1 cellular context compared by ENCODE assay signal in the genomic region with DNA sequence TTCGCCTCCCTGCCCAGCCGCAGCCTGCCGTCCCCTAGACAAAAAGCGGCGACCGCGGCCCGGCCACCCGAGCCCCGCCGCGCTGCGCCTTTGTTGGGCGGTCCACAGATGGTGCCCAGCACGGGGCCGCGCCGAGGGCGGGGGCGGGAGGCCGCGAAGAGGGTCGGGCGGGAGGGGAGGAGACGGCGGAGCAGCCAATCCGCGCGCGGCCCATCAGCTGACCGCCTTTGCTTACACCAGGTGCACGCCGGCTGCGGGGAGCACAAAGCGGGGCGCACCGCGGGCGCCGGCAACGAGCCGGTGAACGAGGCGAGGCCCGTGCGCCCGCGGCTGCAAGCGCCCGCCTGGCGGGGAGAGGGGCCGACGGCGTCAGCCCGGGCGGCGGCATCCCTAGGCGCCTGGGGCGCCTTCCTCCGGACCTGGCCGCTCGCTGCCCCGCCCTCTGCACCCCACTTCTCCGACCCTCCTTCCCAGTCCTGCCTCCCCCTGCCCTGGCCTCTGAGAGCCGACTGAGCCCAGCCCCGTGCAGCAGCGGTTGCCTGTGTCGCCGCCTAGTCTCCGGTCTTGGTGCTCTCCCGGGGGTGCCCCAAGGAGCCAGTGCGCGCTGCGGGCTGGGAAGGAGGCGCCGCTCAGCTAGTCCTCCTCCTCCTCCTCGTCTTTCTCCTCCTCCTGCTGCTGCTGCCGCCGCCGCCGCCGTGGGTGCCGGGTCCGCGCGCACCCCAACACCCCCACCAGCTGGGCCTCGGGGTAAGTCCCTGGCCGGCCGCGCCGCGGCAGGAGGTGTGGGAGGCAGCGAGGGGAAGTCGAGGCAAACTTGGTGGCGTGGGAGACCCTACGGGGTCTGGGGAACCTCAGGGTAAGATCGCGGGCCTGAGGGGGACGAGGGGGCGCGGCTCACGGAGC.
TF ChIP-seq lines count a peak whose summit lies in the region.

Gene LRRN1 (plus strand): TSS at position 259 of the 903 bp plus-strand sequence. CDS start 45,211 bp downstream, outside the sequence.

TF ChIP-seq in IMR-90, 13 proteins besides CTCF, POLR2A, EP300 and RAD21 (continued from another document):
- TF ChIP-seq, protein P1, sequence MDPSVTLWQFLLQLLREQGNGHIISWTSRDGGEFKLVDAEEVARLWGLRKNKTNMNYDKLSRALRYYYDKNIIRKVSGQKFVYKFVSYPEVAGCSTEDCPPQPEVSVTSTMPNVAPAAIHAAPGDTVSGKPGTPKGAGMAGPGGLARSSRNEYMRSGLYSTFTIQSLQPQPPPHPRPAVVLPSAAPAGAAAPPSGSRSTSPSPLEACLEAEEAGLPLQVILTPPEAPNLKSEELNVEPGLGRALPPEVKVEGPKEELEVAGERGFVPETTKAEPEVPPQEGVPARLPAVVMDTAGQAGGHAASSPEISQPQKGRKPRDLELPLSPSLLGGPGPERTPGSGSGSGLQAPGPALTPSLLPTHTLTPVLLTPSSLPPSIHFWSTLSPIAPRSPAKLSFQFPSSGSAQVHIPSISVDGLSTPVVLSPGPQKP (IDR thresholded peaks at IDR 0.05; ENCODE audit: borderline replicate concordance, low read depth, low read length) = no peak
